8 cellular contexts compared by ENCODE assay signal in the genomic region with DNA sequence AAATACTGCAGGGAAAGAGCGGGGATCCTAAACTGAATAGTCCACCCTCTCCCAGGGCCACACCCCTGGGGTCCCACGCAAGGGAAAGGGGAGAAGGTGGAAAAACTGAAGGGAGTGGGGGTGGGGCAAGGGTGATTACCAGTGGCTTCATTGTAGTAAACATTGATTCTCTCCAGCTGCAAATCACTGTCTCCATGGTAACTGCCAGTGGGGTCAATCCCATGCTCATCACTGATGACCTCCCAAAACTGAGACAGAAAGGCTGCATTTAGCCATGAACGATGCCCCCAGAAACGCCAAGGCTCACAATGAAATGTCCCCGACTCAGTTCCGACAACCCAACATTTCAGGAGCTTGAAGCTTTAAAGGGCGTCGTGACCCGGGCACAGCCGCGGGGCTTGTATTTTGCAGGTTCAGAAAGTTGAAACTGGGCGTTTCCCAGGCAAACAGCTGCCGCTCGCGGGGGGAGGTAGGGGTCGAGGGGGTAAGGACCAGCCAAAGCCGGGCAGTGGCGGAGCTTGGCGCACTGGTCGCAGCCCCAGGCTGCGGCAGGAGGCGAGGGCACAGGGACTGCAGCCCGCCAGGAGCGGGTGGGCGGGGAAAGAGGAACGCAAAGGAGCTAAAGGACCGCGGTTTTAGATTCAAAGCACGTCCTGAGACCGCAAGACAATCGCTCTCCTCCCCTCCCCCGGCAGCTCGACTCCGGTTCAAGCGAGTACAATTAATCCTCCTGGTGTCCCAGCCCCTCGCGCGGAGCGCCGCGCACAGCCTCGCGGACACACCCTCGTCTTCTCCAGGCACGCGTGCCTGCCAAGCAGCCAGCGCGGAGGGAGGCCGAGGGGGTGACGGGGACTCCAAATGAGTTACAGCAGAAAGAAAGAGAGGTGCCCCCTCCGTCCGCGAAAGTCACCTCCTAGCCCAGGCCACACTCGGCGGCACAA. TPM values are rescaled to one million over a fixed set of nuclear protein-coding genes. Genes with fewer than 3 reads are reported as not detected.
DNase-seq lines count a peak whose midpoint lies in the region; ATAC-seq and TF ChIP-seq lines count a peak whose summit lies in the region.

No MANE protein-coding gene starts in this region.

- TF ChIP-seq CTCF in WI38 (IDR thresholded peaks at IDR 0.05; ENCODE audit: low read depth, low read length) (no peak), fibroblast of lung (conservative IDR thresholded peaks at IDR 0.05 in 1 of 2, IDR thresholded peaks at IDR 0.05 in 1 of 2; ENCODE audit: low read depth in 1 of 2, low read length in 2 of 2) (no peak)

- H3K4me1 ChIP-seq in HUES64 (ENCODE audit: insufficient read depth, low read length) (peaks cover 12% of the 10 kb centered on the region), fibroblast of lung (ENCODE audit: control insufficient read depth, extremely low read depth, insufficient read depth, low read length) (peaks cover 8% of the 10 kb centered on the region)

- H3K79me2 ChIP-seq in fibroblast of lung (ENCODE audit: control insufficient read depth, insufficient read depth, low read length) = no peaks in the 10 kb centered on the region

- H3K9ac ChIP-seq in HUES64 (ENCODE audit: low read depth, low read length) (peak overlapping the region; percentile 90), fibroblast of lung (ENCODE audit: insufficient read depth, low read length) (no peak overlapping the region)

- peak; percentile 87 for DNase-seq in D341Med (ENCODE audit: low spot score)
- DNase-seq in fibroblast of lung (ENCODE audit: low read depth in 2 of 2) = peak in 1 of 2 donors; percentile 67
- DNase-seq in occipital lobe (lab: John Stamatoyannopoulos, UW) = peak; percentile 22

- no peaks in the 10 kb centered on the region for H4K20me1 ChIP-seq in fibroblast of lung (ENCODE audit: control insufficient read depth, extremely low read depth, insufficient read depth, low read length)

- peaks cover 25% of the 10 kb centered on the region for H3K36me3 ChIP-seq in HUES64 (ENCODE audit: insufficient read depth, low read length)
- no peaks in the 10 kb centered on the region for H3K36me3 ChIP-seq in fibroblast of lung (ENCODE audit: control insufficient read depth, insufficient read depth, low read length)

- H3K27me3 ChIP-seq in HUES64 (ENCODE audit: insufficient read depth, low read length) = peaks cover 23% of the 10 kb centered on the region
- H3K27me3 ChIP-seq in fibroblast of lung (ENCODE audit: control insufficient read depth, insufficient read depth, low read length) = peaks cover 55% of the 10 kb centered on the region

- H3K4me3 ChIP-seq in HUES64 (ENCODE audit: low read length) (peak overlapping the region; percentile 95), WI38 (ENCODE audit: low read depth, low read length) (peak overlapping the region; percentile 52), fibroblast of lung (replicated peaks in 1 of 4; ENCODE audit: control extremely low read depth in 1 of 4, insufficient read depth in 1 of 4, low read depth in 3 of 4, low read length in 4 of 4) (peak overlapping the region in 3 of 4 experiments; percentile 17 to 44 (median 43))

- ATAC-seq in GM19324 (IDR thresholded peaks at IDR 0.05; ENCODE audit: low FRiP score, unreplicated experiment) = no peak
- no peak for ATAC-seq in HG02973 (IDR thresholded peaks at IDR 0.05; ENCODE audit: unreplicated experiment)
- ATAC-seq in HG03159 (IDR thresholded peaks at IDR 0.05; ENCODE audit: unreplicated experiment) = no peak

- under 1% methylated on average over 55 of the region's 55 CpGs for WGBS in HUES64

- H3K27ac ChIP-seq in HUES64 (ENCODE audit: low read depth, low read length) (peak overlapping the region; percentile 42), fibroblast of lung (ENCODE audit: insufficient read depth, low read length) (no peak overlapping the region)

- no peak overlapping the region for H2AFZ ChIP-seq in fibroblast of lung (ENCODE audit: low read length)

- H3K4me2 ChIP-seq in fibroblast of lung (ENCODE audit: extremely low read depth, insufficient read depth, low read length) = peak overlapping the region; percentile 85

- H3K9me3 ChIP-seq in HUES64 (ENCODE audit: insufficient read depth, low read depth, low read length) (no peaks in the 10 kb centered on the region), fibroblast of lung (ENCODE audit: control insufficient read depth, insufficient read depth, low read depth, low read length) (no peaks in the 10 kb centered on the region)

RNA-seq across cellular contexts. Expression of gene TUBB2B, which starts 0.8 kb away (rescaled TPM):
- 576 TPM for polyA plus RNA-seq in HUES64 (2013, experiment 1 of 2)
- polyA plus RNA-seq in HUES64 (2013, experiment 2 of 2) = 669 TPM
- total RNA-seq in fibroblast of lung (3.8 and 5.1 TPM in 2 replicates), occipital lobe (4,324 TPM)
- 3.4 and 5.2 TPM in 2 replicates for polyA plus RNA-seq in fibroblast of lung
- polyA plus RNA-seq in fibroblast of lung (2012) = 4.4 and 5.9 TPM in 2 replicates
- 9.3 and 12.1 TPM in 2 replicates for polyA minus RNA-seq in fibroblast of lung (ENCODE audit: low replicate concordance)

RNA-seq across cellular contexts. Expression of gene PSMG4, which starts 32.1 kb away (rescaled TPM):
- polyA plus RNA-seq in HUES64 (2013, experiment 1 of 2) = 28.6 TPM
- polyA plus RNA-seq in HUES64 (2013, experiment 2 of 2) = 34.4 TPM
- 24.4 and 34.2 TPM in 2 replicates for total RNA-seq in fibroblast of lung
- polyA plus RNA-seq in fibroblast of lung = 12.5 and 17.5 TPM in 2 replicates
- 22.5 and 34.9 TPM in 2 replicates for polyA plus RNA-seq in fibroblast of lung (2012)
- polyA minus RNA-seq in fibroblast of lung (ENCODE audit: low replicate concordance) = 7.3 and 21.7 TPM in 2 replicates
- 28.5 TPM for total RNA-seq in occipital lobe

Comparison
In these comparisons a context has a peak if more than half of its experiments do, and no peak if none do; other contexts are left out.
1. H3K4me3 ChIP-seq: peak in every context shown above with its lines; median percentile 95 in HUES64; 52 in WI38; 43 in fibroblast of lung.
2. RNA of gene TUBB2B, which starts 0.8 kb away (total RNA-seq): 4,324 TPM in occipital lobe (single experiment); 3.8 to 5.1 TPM in fibroblast of lung; every median in the first group is over 100 times any median in the second.